ENCODE assay signal across 16 cellular contexts in genomic region chr5:133867851-133868545, GRCh38.
A peak's percentile ranks its signal among the peaks of the same experiment; 100 is the strongest.
DNase-seq lines count a peak whose midpoint lies in the region; ATAC-seq, FAIRE-seq and TF ChIP-seq lines count a peak whose summit lies in the region.
"Had no signal": no experiment of that assay in that cellular context is flagged by ENCODE, and none has a peak within 500 bp of the region (broad histone marks: within the 10 kb centered on the region; RNA-seq: fewer than 3 reads in every experiment).

No MANE protein-coding gene starts in this region.

- H3K18ac ChIP-seq in H1 (ENCODE audit: extremely low read depth, low read length), result no peak overlapping the region

- H3K79me1 ChIP-seq in H1 (ENCODE audit: low read depth, low read length), result no peaks in the 10 kb centered on the region

- no peaks in the 10 kb centered on the region for H3K23me2 ChIP-seq in H1 (ENCODE audit: low read depth, low read length)

- 0 out of 2 replicates have a peak overlapping the region, but pooled peaks have one; percentile 35 for H2BK12ac ChIP-seq in H1 (ENCODE audit: low read depth, low read length)

- H2BK15ac ChIP-seq in H1 (ENCODE audit: low read length), result no peak overlapping the region

- CTCF ChIA-PET in H1 (lab: Charles Lee; ENCODE audit: partially characterized antibody), result interaction anchor here (0.6 to 10.7 kb wide), 38 partner anchors 8 to 757 kb away, joined by 3 to 150 read pairs (median 4); no protein-coding TSS in a partner anchor

- no peak overlapping the region for H4K91ac ChIP-seq in H1 (replicated peaks; ENCODE audit: insufficient read length, low read length)

- POLR2A ChIA-PET in H1 (lab: Charles Lee; ENCODE audit: partially characterized antibody), result no interaction called here

- no peaks in the 10 kb centered on the region for H3K27me3 Mint-ChIP-seq in activated naive CD8-positive, alpha-beta T cell
- no peaks in the 10 kb centered on the region for H3K27me3 Mint-ChIP-seq in activated naive CD8-positive, alpha-beta T cell treated with anti-CD3 and anti-CD28 coated beads for 36 hours
- H3K27me3 Mint-ChIP-seq in natural killer cell treated with Interleukin-12 subunit alpha and Interleukin-12 subunit beta and Interleukin-15 and Interleukin-18, amount 100 ng/mL, for 72 hours, result peaks cover 14 to 31% of the 10 kb centered on the region in 2 donors
- H3K27me3 Mint-ChIP-seq: B cell had no signal

- no peak overlapping the region for H2BK20ac ChIP-seq in H1 (ENCODE audit: low read length)

- TF ChIP-seq RAD21 in H1 (IDR thresholded peaks at IDR 0.05 in 1 of 2, conservative IDR thresholded peaks at IDR 0.05 in 1 of 2; ENCODE audit: low read depth in 2 of 2, low read length in 2 of 2), result no peak

- no peaks in the 10 kb centered on the region for H3K27me3 ChIP-seq in H1 (replicated peaks in 1 of 4; ENCODE audit: control insufficient read depth in 3 of 4, extremely low read depth in 1 of 4, insufficient read depth in 3 of 4, low read length in 3 of 4)
- H3K27me3 ChIP-seq in upper lobe of right lung, result no peaks in the 10 kb centered on the region

- H3K79me2 ChIP-seq in H1 (ENCODE audit: control insufficient read depth in 1 of 2, insufficient read depth in 2 of 2, low read length in 2 of 2), result no peaks in the 10 kb centered on the region

- no peak for ATAC-seq in upper lobe of right lung
- no peak for ATAC-seq in natural killer cell treated with Interleukin-12 subunit alpha and Interleukin-12 subunit beta and Interleukin-15 and Interleukin-18, amount 100 ng/mL, for 72 hours

- no peak overlapping the region for H3K4me3 Mint-ChIP-seq in activated naive CD8-positive, alpha-beta T cell
- no peak overlapping the region for H3K4me3 Mint-ChIP-seq in activated naive CD8-positive, alpha-beta T cell treated with anti-CD3 and anti-CD28 coated beads for 36 hours
- H3K4me3 Mint-ChIP-seq in natural killer cell treated with Interleukin-12 subunit alpha and Interleukin-12 subunit beta and Interleukin-15 and Interleukin-18, amount 100 ng/mL, for 72 hours, result no peak overlapping the region
- H3K4me3 Mint-ChIP-seq: B cell; CD14-positive monocyte; CD8-positive, alpha-beta memory T cell had no signal

- H3K27ac Mint-ChIP-seq in activated naive CD8-positive, alpha-beta T cell, result peak overlapping the region; percentile 66
- H3K27ac Mint-ChIP-seq in activated naive CD8-positive, alpha-beta T cell treated with anti-CD3 and anti-CD28 coated beads for 36 hours, result no peak overlapping the region
- H3K27ac Mint-ChIP-seq in natural killer cell treated with Interleukin-12 subunit alpha and Interleukin-12 subunit beta and Interleukin-15 and Interleukin-18, amount 100 ng/mL, for 72 hours, result no peak overlapping the region
- H3K27ac Mint-ChIP-seq: B cell; CD14-positive monocyte; CD8-positive, alpha-beta memory T cell had no signal

- H3K27ac ChIP-seq in H1 (ENCODE audit: low read depth, low read length), result no peak overlapping the region
- H3K27ac ChIP-seq in upper lobe of right lung, result no peak overlapping the region

- no peak overlapping the region for H2BK5ac ChIP-seq in H1 (ENCODE audit: low read depth, low read length)

- no peak overlapping the region for H3K23ac ChIP-seq in H1 (ENCODE audit: insufficient read length)

- H4K5ac ChIP-seq in H1 (ENCODE audit: insufficient read length, low read depth, low read length), result no peak overlapping the region

- H4K8ac ChIP-seq in H1 (ENCODE audit: extremely low read depth, insufficient read depth, low read length), result no peak overlapping the region

- TF ChIP-seq EP300 in H1 (IDR thresholded peaks at IDR 0.05; ENCODE audit: borderline replicate concordance in 1 of 2, low read depth in 2 of 2, low read length in 2 of 2), result no peak

- no peak overlapping the region for H3K4me2 ChIP-seq in H1 (ENCODE audit: insufficient read depth in 1 of 2, low read depth in 2 of 2, low read length in 2 of 2)

- H3K36me3 Mint-ChIP-seq in activated naive CD8-positive, alpha-beta T cell, result no peaks in the 10 kb centered on the region
- H3K36me3 Mint-ChIP-seq in activated naive CD8-positive, alpha-beta T cell treated with anti-CD3 and anti-CD28 coated beads for 36 hours, result no peaks in the 10 kb centered on the region
- H3K36me3 Mint-ChIP-seq in natural killer cell treated with Interleukin-12 subunit alpha and Interleukin-12 subunit beta and Interleukin-15 and Interleukin-18, amount 100 ng/mL, for 72 hours, result no peaks in the 10 kb centered on the region
- H3K36me3 Mint-ChIP-seq: CD14-positive monocyte; CD8-positive, alpha-beta memory T cell had no signal

- H4K20me1 ChIP-seq in H1 (replicated peaks in 1 of 2; ENCODE audit: control insufficient read depth in 1 of 2, insufficient read depth in 2 of 2, low read length in 2 of 2), result no peaks in the 10 kb centered on the region

- H2AK5ac ChIP-seq in H1 (ENCODE audit: low read depth, low read length), result 0 out of 2 replicates have a peak overlapping the region, but pooled peaks have one; percentile 8

- no peaks in the 10 kb centered on the region for H3K9me3 ChIP-seq in H1 (ENCODE audit: insufficient read depth in 2 of 2, low read depth in 1 of 2, low read length in 1 of 2)
- no peaks in the 10 kb centered on the region for H3K9me3 ChIP-seq in upper lobe of right lung

- no peak for DNase-seq in activated naive CD8-positive, alpha-beta T cell treated with anti-CD3 and anti-CD28 coated beads for 36 hours
- peak; percentile 66 for DNase-seq in NCI-H82 (lab: John Stamatoyannopoulos, UW)
- no peak for DNase-seq in H1 (ENCODE audit: low read depth in 1 of 2, low spot score in 2 of 2)
- DNase-seq in upper lobe of right lung, result peak; percentile 46
- no peak for DNase-seq in natural killer cell treated with Interleukin-12 subunit alpha and Interleukin-12 subunit beta and Interleukin-15 and Interleukin-18, amount 100 ng/mL, for 72 hours (ENCODE audit: low spot score)
- no peak for DNase-seq in COLO668 (lab: John Stamatoyannopoulos, UW; ENCODE audit: unreplicated experiment)
- no peak for DNase-seq in KG1 (lab: John Stamatoyannopoulos, UW)
- DNase-seq: 8988T; CD8-positive, alpha-beta memory T cell; DMS53; GF-D8; HCEC 1CT; IMR-90 had no signal

- H3K4me3 ChIP-seq in H1 (ENCODE audit: extremely low read depth in 1 of 4, insufficient read depth in 2 of 4, low read depth in 3 of 4, low read length in 4 of 4) (no peak overlapping the region), upper lobe of right lung (no peak overlapping the region)

- H3K56ac ChIP-seq in H1 (replicated peaks; ENCODE audit: insufficient read length, low read depth, low read length), result no peak overlapping the region

- H3K14ac ChIP-seq in H1 (ENCODE audit: insufficient read length), result no peak overlapping the region

- TF ChIP-seq CTCF in H1 (IDR thresholded peaks at IDR 0.05; ENCODE audit: control extremely low read depth in 1 of 3, insufficient read depth in 1 of 3, low read depth in 1 of 3, low read length in 3 of 3) (no peak), upper lobe of right lung (IDR thresholded peaks at IDR 0.05) (no peak)

- no peak overlapping the region for H2AFZ ChIP-seq in H1 (ENCODE audit: low read length)

- no peak overlapping the region for H3K9ac ChIP-seq in H1 (replicated peaks in 1 of 4; ENCODE audit: extremely low read depth in 1 of 4, low read depth in 3 of 4, low read length in 3 of 4)

- H3K4me1 ChIP-seq in H1 (replicated peaks in 1 of 4; ENCODE audit: control insufficient read depth in 3 of 4, insufficient read depth in 4 of 4, low read length in 3 of 4), result no peaks in the 10 kb centered on the region; a peak in 2 of 7 replicates
- peaks cover 3% of the 10 kb centered on the region for H3K4me1 ChIP-seq in upper lobe of right lung

- no peak overlapping the region for H3K4ac ChIP-seq in H1 (replicated peaks; ENCODE audit: insufficient read length, low read depth, low read length)

- no peak overlapping the region for H2BK120ac ChIP-seq in H1 (replicated peaks; ENCODE audit: low read depth, low read length)

- intact Hi-C loops in upper lobe of right lung (cut with DNase I), result no loop called here

- TF ChIP-seq POLR2A in H1 (IDR thresholded peaks at IDR 0.05; ENCODE audit: control extremely low read depth in 1 of 2, low read depth in 2 of 2, low read length in 2 of 2), result no peak

- H3K36me3 ChIP-seq in H1 (ENCODE audit: control insufficient read depth in 2 of 4, insufficient read depth in 4 of 4, low read length in 3 of 4) (no peaks in the 10 kb centered on the region), upper lobe of right lung (no peaks in the 10 kb centered on the region)

- H3K9me3 Mint-ChIP-seq in activated naive CD8-positive, alpha-beta T cell (ENCODE audit: low read depth), result no peaks in the 10 kb centered on the region
- H3K9me3 Mint-ChIP-seq in activated naive CD8-positive, alpha-beta T cell treated with anti-CD3 and anti-CD28 coated beads for 36 hours, result peaks cover 3% of the 10 kb centered on the region
- H3K9me3 Mint-ChIP-seq in natural killer cell treated with Interleukin-12 subunit alpha and Interleukin-12 subunit beta and Interleukin-15 and Interleukin-18, amount 100 ng/mL, for 72 hours, result no peaks in the 10 kb centered on the region
- H3K9me3 Mint-ChIP-seq: CD14-positive monocyte; CD8-positive, alpha-beta memory T cell had no signal

- 88% methylated on average over 9 of the region's 10 CpGs; no CpG with 5 or more reads in 1 of the 2 experiments for whole genome bisulfite sequencing in H1 (ENCODE audit: extremely low coverage in 1 of 2, insufficient coverage in 1 of 2, insufficient read length in 1 of 2, insufficient replicate concordance in 2 of 2, low coverage in 1 of 2, low lambda C conversion rate in 2 of 2, missing lambda C conversion rate in 1 of 2), 2 experiments

- FAIRE-seq in H1 (lab: Jason Lieb, UNC), result no peak

- H3K4me1 Mint-ChIP-seq in activated naive CD8-positive, alpha-beta T cell (ENCODE audit: low read depth), result peaks cover 23% of the 10 kb centered on the region
- peaks cover 16% of the 10 kb centered on the region for H3K4me1 Mint-ChIP-seq in activated naive CD8-positive, alpha-beta T cell treated with anti-CD3 and anti-CD28 coated beads for 36 hours
- peaks cover 0 to 3% of the 10 kb centered on the region in 2 donors for H3K4me1 Mint-ChIP-seq in natural killer cell treated with Interleukin-12 subunit alpha and Interleukin-12 subunit beta and Interleukin-15 and Interleukin-18, amount 100 ng/mL, for 72 hours (ENCODE audit: low read depth in 2 of 2)

TF ChIP-seq in H1, 55 proteins besides CTCF, POLR2A, EP300 and RAD21 (continues in another document):
- TF ChIP-seq CBX5 (IDR thresholded peaks at IDR 0.05; ENCODE audit: low read depth, low read length) (no peak), RFX5 (IDR thresholded peaks at IDR 0.05; ENCODE audit: borderline replicate concordance, low read depth, low read length) (no peak), RXRA (IDR thresholded peaks at IDR 0.05; ENCODE audit: insufficient read depth, low read depth, low read length) (no peak), SUZ12 (IDR thresholded peaks at IDR 0.05; ENCODE audit: low read length) (no peak), YY1 (IDR thresholded peaks at IDR 0.05; ENCODE audit: low read depth, low read length) (no peak), TAF1 (IDR thresholded peaks at IDR 0.05; ENCODE audit: low read depth, low read length) (no peak), ZNF274 (IDR thresholded peaks at IDR 0.05; ENCODE audit: borderline replicate concordance, extremely low read depth, low read length) (no peak), BACH1 (IDR thresholded peaks at IDR 0.05; ENCODE audit: low read length) (no peak), EGR1 (IDR thresholded peaks at IDR 0.05; ENCODE audit: borderline replicate concordance, low read depth, low read length) (no peak)

Comparison
In these comparisons a context has a peak if more than half of its experiments do, and no peak if none do; other contexts are left out.
1. DNase-seq: peak in NCI-H82 (single experiment) and upper lobe of right lung (single experiment); none in activated naive CD8-positive, alpha-beta T cell treated with anti-CD3 and anti-CD28 coated beads for 36 hours (single experiment), H1 (0 of 2), natural killer cell treated with Interleukin-12 subunit alpha and Interleukin-12 subunit beta and Interleukin-15 and Interleukin-18, amount 100 ng/mL, for 72 hours (single experiment), COLO668 (single experiment) and KG1 (single experiment).